16 cellular contexts compared by ENCODE assay signal in genomic region chr20:36121981-36122930, GRCh38. TPM values are rescaled to one million over a fixed set of nuclear protein-coding genes. Genes with fewer than 3 reads are reported as not detected.
DNase-seq lines count a peak whose midpoint lies in the region; ATAC-seq and TF ChIP-seq lines count a peak whose summit lies in the region.
"Had no signal": no experiment of that assay in that cellular context is flagged by ENCODE, and none has a peak within 500 bp of the region (broad histone marks: within the 10 kb centered on the region; RNA-seq: fewer than 3 reads in every experiment).

No MANE protein-coding gene starts in this region.

- DNase-seq in NCI-H748 (lab: John Stamatoyannopoulos, UW; ENCODE audit: unreplicated experiment): peak; percentile 41
- no peak for DNase-seq in NCI-H748 treated with DMSO at 0.1 percent for 48 hours (lab: John Stamatoyannopoulos, UW)
- peak; percentile 85 to 89 for DNase-seq in breast epithelium (ENCODE audit: low spot score in 2 of 2)
- peak; percentile 57 to 90 for DNase-seq in lower leg skin (ENCODE audit: low spot score in 2 of 2)
- no peak for DNase-seq in activated CD4-positive, alpha-beta T cell treated with anti-CD3 and anti-CD28 coated beads, Interleukin-2, amount 10 ng/mL, durations not matched to agents 7 days and 5 days
- no peak for DNase-seq in spleen
- DNase-seq in stimulated activated naive CD8-positive, alpha-beta T cell treated with anti-CD3 and anti-CD28 coated beads, Interleukin-15, amount 100 ng/mL, for 72 hours: no peak
- DNase-seq: activated T-cell treated with anti-CD3 and anti-CD28 coated beads, Interleukin-2, amount 50 U/mL, for 24 hours; amygdala; gastrocnemius medialis; kidney glomerular epithelial cell; NCI-H1436; SW 1271 had no signal

- H3K36me3 ChIP-seq in breast epithelium: no peaks in the 10 kb centered on the region
- H3K36me3 ChIP-seq in urinary bladder (ENCODE audit: insufficient read depth): no peaks in the 10 kb centered on the region
- no peaks in the 10 kb centered on the region for H3K36me3 ChIP-seq in spleen
- H3K36me3 ChIP-seq: gastrocnemius medialis had no signal

- H3K9me3 Mint-ChIP-seq in activated CD4-positive, alpha-beta T cell treated with anti-CD3 and anti-CD28 coated beads, Interleukin-2, amount 10 ng/mL, durations not matched to agents 7 days and 5 days: no peaks in the 10 kb centered on the region
- H3K9me3 Mint-ChIP-seq in stimulated activated naive CD8-positive, alpha-beta T cell treated with anti-CD3 and anti-CD28 coated beads, Interleukin-15, amount 100 ng/mL, for 72 hours: no peaks in the 10 kb centered on the region
- H3K9me3 Mint-ChIP-seq: activated T-cell treated with anti-CD3 and anti-CD28 coated beads, Interleukin-2, amount 50 U/mL, for 24 hours; neural crest cell had no signal

- peak overlapping the region; percentile 88 to 90 for H3K27ac ChIP-seq in breast epithelium
- peak overlapping the region; percentile 60 for H3K27ac ChIP-seq in urinary bladder (ENCODE audit: low read depth)
- H3K27ac ChIP-seq in spleen: no peak overlapping the region
- H3K27ac ChIP-seq: gastrocnemius medialis had no signal

- TF ChIP-seq CTCF in breast epithelium (IDR thresholded peaks at IDR 0.05) (no peak), lower leg skin (IDR thresholded peaks at IDR 0.05) (no peak), spleen (IDR thresholded peaks at IDR 0.05 in 8 of 11, conservative IDR thresholded peaks at IDR 0.05 in 3 of 11) (no peak)

- no peaks in the 10 kb centered on the region for H3K36me3 Mint-ChIP-seq in activated CD4-positive, alpha-beta T cell treated with anti-CD3 and anti-CD28 coated beads, Interleukin-2, amount 10 ng/mL, durations not matched to agents 7 days and 5 days (ENCODE audit: low read depth)

- H3K4me3 ChIP-seq in breast epithelium (no peak overlapping the region), lower leg skin (ENCODE audit: low read depth, poor library complexity, severe bottlenecking) (no peak overlapping the region), urinary bladder (ENCODE audit: low read depth, low read length) (no peak overlapping the region), spleen (no peak overlapping the region)
- H3K4me3 ChIP-seq: gastrocnemius medialis had no signal

- H3K4me1 Mint-ChIP-seq in activated CD4-positive, alpha-beta T cell treated with anti-CD3 and anti-CD28 coated beads, Interleukin-2, amount 10 ng/mL, durations not matched to agents 7 days and 5 days: no peaks in the 10 kb centered on the region
- no peaks in the 10 kb centered on the region for H3K4me1 Mint-ChIP-seq in stimulated activated naive CD8-positive, alpha-beta T cell treated with anti-CD3 and anti-CD28 coated beads, Interleukin-15, amount 100 ng/mL, for 72 hours
- H3K4me1 Mint-ChIP-seq: neural crest cell had no signal

- no peak overlapping the region for H3K4me3 Mint-ChIP-seq in activated CD4-positive, alpha-beta T cell treated with anti-CD3 and anti-CD28 coated beads, Interleukin-2, amount 10 ng/mL, durations not matched to agents 7 days and 5 days
- H3K4me3 Mint-ChIP-seq in stimulated activated naive CD8-positive, alpha-beta T cell treated with anti-CD3 and anti-CD28 coated beads, Interleukin-15, amount 100 ng/mL, for 72 hours: no peak overlapping the region
- H3K4me3 Mint-ChIP-seq: activated T-cell treated with anti-CD3 and anti-CD28 coated beads, Interleukin-2, amount 50 U/mL, for 24 hours; neural crest cell had no signal

- no peak overlapping the region for H3K27ac Mint-ChIP-seq in activated CD4-positive, alpha-beta T cell treated with anti-CD3 and anti-CD28 coated beads, Interleukin-2, amount 10 ng/mL, durations not matched to agents 7 days and 5 days
- no peak overlapping the region for H3K27ac Mint-ChIP-seq in stimulated activated naive CD8-positive, alpha-beta T cell treated with anti-CD3 and anti-CD28 coated beads, Interleukin-15, amount 100 ng/mL, for 72 hours
- H3K27ac Mint-ChIP-seq: activated T-cell treated with anti-CD3 and anti-CD28 coated beads, Interleukin-2, amount 50 U/mL, for 24 hours had no signal

- H3K4me1 ChIP-seq in breast epithelium (peaks cover 0 to 3% of the 10 kb centered on the region in 2 donors), urinary bladder (ENCODE audit: insufficient read depth) (no peaks in the 10 kb centered on the region), spleen (no peaks in the 10 kb centered on the region)
- H3K4me1 ChIP-seq: gastrocnemius medialis had no signal

- no peak for TF ChIP-seq POLR2A in breast epithelium (IDR thresholded peaks at IDR 0.05)
- TF ChIP-seq POLR2A in lower leg skin (IDR thresholded peaks at IDR 0.05): no peak
- TF ChIP-seq POLR2A in spleen (IDR thresholded peaks at IDR 0.05): no peak

- no peak for ATAC-seq in stimulated activated naive CD8-positive, alpha-beta T cell treated with anti-CD3 and anti-CD28 coated beads, Interleukin-15, amount 100 ng/mL, for 72 hours
- ATAC-seq: activated CD4-positive, CD25-positive, alpha-beta regulatory T cell treated with anti-CD3 and anti-CD28 coated beads, Interleukin-2, amount 50 U/mL, for 24 hours; gastrocnemius medialis had no signal

- POLR2A ChIA-PET in activated CD4-positive, alpha-beta T cell treated with anti-CD3 and anti-CD28 coated beads, Interleukin-2, amount 10 ng/mL, durations not matched to agents 7 days and 5 days (lab: Charles Lee): no interaction called here

- H3K27me3 ChIP-seq in breast epithelium (no peaks in the 10 kb centered on the region), spleen (replicated peaks in 1 of 7) (no peaks in the 10 kb centered on the region)
- H3K27me3 ChIP-seq: gastrocnemius medialis had no signal

- H3K27me3 Mint-ChIP-seq in activated CD4-positive, alpha-beta T cell treated with anti-CD3 and anti-CD28 coated beads, Interleukin-2, amount 10 ng/mL, durations not matched to agents 7 days and 5 days: peaks cover 8% of the 10 kb centered on the region
- no peaks in the 10 kb centered on the region for H3K27me3 Mint-ChIP-seq in stimulated activated naive CD8-positive, alpha-beta T cell treated with anti-CD3 and anti-CD28 coated beads, Interleukin-15, amount 100 ng/mL, for 72 hours

- CTCF ChIA-PET in activated CD4-positive, alpha-beta T cell treated with anti-CD3 and anti-CD28 coated beads, Interleukin-2, amount 10 ng/mL, durations not matched to agents 7 days and 5 days (lab: Charles Lee): no interaction called here

- no peaks in the 10 kb centered on the region for H3K9me3 ChIP-seq in breast epithelium
- H3K9me3 ChIP-seq in spleen: no peaks in the 10 kb centered on the region
- H3K9me3 ChIP-seq: gastrocnemius medialis had no signal

- 66 to 68% methylated on average over 15 to 17 of the region's 17 CpGs for WGBS in lower leg skin, 2 donors
- WGBS in urinary bladder: 85% methylated on average over 17 of the region's 17 CpGs
- WGBS in spleen, 5 donors: 89 to 95% (median 91%) methylated on average over 14 to 17 of the region's 17 CpGs

- intact Hi-C loops in breast epithelium (cut with DNase I; ENCODE audit: low total_unique reads) (no loop called here), lower leg skin (cut with DNase I; ENCODE audit: low total_unique reads) (no loop called here), spleen (cut with DNase I; ENCODE audit: low total_unique reads) (no loop called here)

RNA-seq across cellular contexts. Expression of gene EPB41L1, which starts 32.3 kb away (rescaled TPM):
- total RNA-seq in breast epithelium (10 to 100 TPM; 37.0 to 66.4 (median 43.7) TPM), lower leg skin (10 to 100 TPM in 3 of 4 donors, 1 to 10 TPM in 1; 9.0 to 33.5 (median 20.4) TPM), urinary bladder (37.0 TPM), spleen (10 to 100 TPM in 5 of 7 donors, 1 to 10 TPM in 2; 8.7 to 18.6 (median 16.2) TPM)
- polyA plus RNA-seq in urinary bladder (32.1 TPM), spleen (1 to 10 TPM; 1.5 to 2.6 (median 1.5) TPM)
- under 1 TPM in 1 of 2 experiments, not detected in 1; 0.22 TPM for total RNA-seq in activated CD4-positive, alpha-beta T cell treated with anti-CD3 and anti-CD28 coated beads, Interleukin-2, amount 10 ng/mL, durations not matched to agents 7 days and 5 days

Comparison
In these comparisons a context has a peak if more than half of its experiments do, and no peak if none do; other contexts are left out.
1. DNase-seq: peak in NCI-H748 (single experiment), breast epithelium (2 of 2) and lower leg skin (2 of 2); none in NCI-H748 treated with DMSO at 0.1 percent for 48 hours (single experiment), activated CD4-positive, alpha-beta T cell treated with anti-CD3 and anti-CD28 coated beads, Interleukin-2, amount 10 ng/mL, durations not matched to agents 7 days and 5 days (single experiment), spleen (single experiment) and stimulated activated naive CD8-positive, alpha-beta T cell treated with anti-CD3 and anti-CD28 coated beads, Interleukin-15, amount 100 ng/mL, for 72 hours (0 of 2).
2. H3K27ac ChIP-seq: peak in breast epithelium (2 of 2) and urinary bladder (single experiment); none in spleen (0 of 8).
3. RNA of gene EPB41L1, which starts 32.3 kb away (total RNA-seq): 37.0 to 66.4 TPM in breast epithelium, 37.0 TPM in urinary bladder (single experiment), 9.0 to 33.5 TPM in lower leg skin and 8.7 to 18.6 TPM in spleen; 0.22 TPM in activated CD4-positive, alpha-beta T cell treated with anti-CD3 and anti-CD28 coated beads, Interleukin-2, amount 10 ng/mL, durations not matched to agents 7 days and 5 days; every median in the first group is over 4 times any median in the second.